In genomic region chr6:13259393-13259792, GRCh38 we compare ENCODE assay signal across 21 cellular contexts.
DNase-seq lines count a peak whose midpoint lies in the region; ATAC-seq and TF ChIP-seq lines count a peak whose summit lies in the region.
"Had no signal": no experiment of that assay in that cellular context is flagged by ENCODE, and none has a peak within 500 bp of the region (broad histone marks: within the 10 kb centered on the region; RNA-seq: fewer than 3 reads in every experiment).

No MANE protein-coding gene starts in this region.

- H3K9ac ChIP-seq in endodermal cell (ENCODE audit: extremely low read depth, low read length, poor library complexity, severe bottlenecking), result no peak overlapping the region

- H3K36me3 ChIP-seq in GM06990 (ENCODE audit: control insufficient read depth, insufficient read depth, low read length), result no peaks in the 10 kb centered on the region
- H3K36me3 ChIP-seq in endodermal cell (ENCODE audit: control insufficient read depth, insufficient read depth, low read length), result peaks cover 15% of the 10 kb centered on the region
- H3K36me3 ChIP-seq: gastroesophageal sphincter, right atrium auricular region had no signal

- TF ChIP-seq CTCF in GM06990 (IDR thresholded peaks at IDR 0.05; ENCODE audit: insufficient read depth, low read length, poor library complexity, severe bottlenecking) (no peak), endodermal cell (conservative IDR thresholded peaks at IDR 0.05) (no peak)

- peaks cover 8% of the 10 kb centered on the region for H3K9me3 ChIP-seq in endodermal cell (ENCODE audit: control insufficient read depth, low read length)

- peaks cover 0 to 9% (median 9%) of the 10 kb centered on the region in 3 donors for H3K9me3 Mint-ChIP-seq in IgD-negative memory B cell
- H3K9me3 Mint-ChIP-seq in endodermal cell, result peaks cover 24% of the 10 kb centered on the region
- H3K9me3 Mint-ChIP-seq: T-helper 1 cell treated with Interleukin-12 subunit alpha and Interleukin-12 subunit beta and Interleukin-4 antibody, amounts not matched to agents 30 μg/mL and 1 μg/mL, for 36 hours had no signal

- no peak overlapping the region for H3K27ac ChIP-seq in endodermal cell (ENCODE audit: low read depth, low read length)
- H3K27ac ChIP-seq: epithelial cell of prostate, gastroesophageal sphincter, right atrium auricular region, tibial artery had no signal

- ATAC-seq in GM19023 (IDR thresholded peaks at IDR 0.05; ENCODE audit: unreplicated experiment) (peak; percentile 44), HG02678 (IDR thresholded peaks at IDR 0.05; ENCODE audit: unreplicated experiment) (peak; percentile 42)
- ATAC-seq: activated CD8-positive, alpha-beta memory T cell treated with anti-CD3 and anti-CD28 coated beads, Interleukin-2, amount 10 ng/mL, durations not matched to agents 7 days and 5 days; gastroesophageal sphincter had no signal

- H3K4me1 Mint-ChIP-seq in IgD-negative memory B cell, result peaks cover 33 to 72% (median 54%) of the 10 kb centered on the region in 3 donors
- H3K4me1 Mint-ChIP-seq in endodermal cell, result no peaks in the 10 kb centered on the region

- no peak overlapping the region for H3K4me3 ChIP-seq in GM06990 (replicated peaks; ENCODE audit: low read depth, low read length)
- H3K4me3 ChIP-seq in endodermal cell (ENCODE audit: low read length), result no peak overlapping the region
- H3K4me3 ChIP-seq: gastroesophageal sphincter, right atrium auricular region, tibial artery had no signal

- H3K4me3 Mint-ChIP-seq in IgD-negative memory B cell, result peak overlapping the region; percentile 13 to 89 (median 52)
- no peak overlapping the region for H3K4me3 Mint-ChIP-seq in endodermal cell
- H3K4me3 Mint-ChIP-seq: activated CD8-positive, alpha-beta memory T cell treated with anti-CD3 and anti-CD28 coated beads, Interleukin-2, amount 10 ng/mL, durations not matched to agents 7 days and 5 days; CD8-positive, alpha-beta memory T cell; T-helper 1 cell treated with Interleukin-12 subunit alpha and Interleukin-12 subunit beta and Interleukin-4 antibody, amounts not matched to agents 30 μg/mL and 1 μg/mL, for 36 hours had no signal

- H3K27ac Mint-ChIP-seq in IgD-negative memory B cell (peak overlapping the region; percentile 9 to 71 (median 52)), endodermal cell (no peak overlapping the region)
- H3K27ac Mint-ChIP-seq: activated CD8-positive, alpha-beta memory T cell treated with anti-CD3 and anti-CD28 coated beads, Interleukin-2, amount 10 ng/mL, durations not matched to agents 7 days and 5 days; T-helper 1 cell treated with Interleukin-12 subunit alpha and Interleukin-12 subunit beta and Interleukin-4 antibody, amounts not matched to agents 30 μg/mL and 1 μg/mL, for 36 hours had no signal

- H3K36me3 Mint-ChIP-seq in IgD-negative memory B cell, result no peaks in the 10 kb centered on the region
- peaks cover 18% of the 10 kb centered on the region for H3K36me3 Mint-ChIP-seq in endodermal cell (ENCODE audit: low read depth)

- no peaks in the 10 kb centered on the region for H3K4me1 ChIP-seq in endodermal cell (ENCODE audit: control insufficient read depth, insufficient read depth, low read length)
- H3K4me1 ChIP-seq: gastroesophageal sphincter, right atrium auricular region had no signal

- peak; percentile 76 for DNase-seq in GM06990 (ENCODE audit: extremely low read depth, insufficient read length)
- no peak for DNase-seq in NCI-H146 treated with DMSO at 0.1 percent for 48 hours (lab: John Stamatoyannopoulos, UW; ENCODE audit: unreplicated experiment)
- DNase-seq in DMS 273 treated with DMSO at 0.1 percent for 48 hours (lab: John Stamatoyannopoulos, UW), result no peak
- no peak for DNase-seq in endodermal cell
- DNase-seq in DMS 273 (lab: John Stamatoyannopoulos, UW; ENCODE audit: unreplicated experiment), result no peak
- DNase-seq: activated CD8-positive, alpha-beta memory T cell treated with anti-CD3 and anti-CD28 coated beads, Interleukin-2, amount 10 ng/mL, durations not matched to agents 7 days and 5 days; activated gamma-delta T cell treated with Interleukin-2 at 50 U/mL for 16 hours; aorta; CD8-positive, alpha-beta memory T cell; mammary epithelial cell; NCI-H187; NCI-H526 treated with DMSO at 0.1 percent for 48 hours; stimulated activated CD4-positive, alpha-beta T cell treated with anti-CD3 and anti-CD28 coated beads, Interleukin-1b, Interleukin-23, amount 100 ng/mL, for 48 hours; tibial artery had no signal

- WGBS in endodermal cell (ENCODE audit: insufficient coverage in 1 of 2, insufficient read length in 1 of 2), 2 experiments, result 96 to 100% methylated on average over 1 to 3 of the region's 3 CpGs

- H3K27me3 ChIP-seq in GM06990 (replicated peaks; ENCODE audit: control insufficient read depth, insufficient read depth, low read length) (no peaks in the 10 kb centered on the region), endodermal cell (ENCODE audit: control insufficient read depth, insufficient read depth, low read length, poor library complexity, severe bottlenecking) (no peaks in the 10 kb centered on the region)
- H3K27me3 ChIP-seq: gastroesophageal sphincter, right atrium auricular region, tibial artery had no signal

- H3K27me3 Mint-ChIP-seq in IgD-negative memory B cell (no peaks in the 10 kb centered on the region), endodermal cell (ENCODE audit: insufficient read depth) (no peaks in the 10 kb centered on the region)
- H3K27me3 Mint-ChIP-seq: activated CD8-positive, alpha-beta memory T cell treated with anti-CD3 and anti-CD28 coated beads, Interleukin-2, amount 10 ng/mL, durations not matched to agents 7 days and 5 days had no signal
